Comparison of ENCODE assay signal across 17 cellular contexts in the genomic region with DNA sequence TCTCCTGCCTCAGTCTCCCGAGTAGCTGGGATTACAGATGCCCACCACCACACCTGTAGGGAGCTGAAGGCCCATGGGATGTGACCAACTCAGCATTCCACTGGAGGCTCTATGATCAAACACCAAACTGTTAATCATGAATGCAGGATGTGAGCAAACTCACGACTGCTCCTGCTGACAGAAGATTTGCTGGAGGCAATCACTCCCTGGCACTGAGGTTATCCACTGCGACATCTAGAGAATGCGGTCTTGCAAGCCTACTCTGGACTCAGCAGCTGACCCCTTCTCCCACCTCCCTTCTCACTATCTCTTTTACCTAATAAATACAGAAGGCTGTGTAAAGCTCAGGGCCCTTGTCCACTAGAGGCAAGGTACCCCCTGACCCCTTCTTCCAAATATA. TPM values are rescaled to one million over a fixed set of nuclear protein-coding genes. Genes with fewer than 3 reads are reported as not detected.
DNase-seq lines count a peak whose midpoint lies in the region; ATAC-seq, FAIRE-seq and TF ChIP-seq lines count a peak whose summit lies in the region.
"Had no signal": no experiment of that assay in that cellular context is flagged by ENCODE, and none has a peak within 500 bp of the region (broad histone marks: within the 10 kb centered on the region; RNA-seq: fewer than 3 reads in every experiment).

No MANE protein-coding gene starts in this region.

- H3K4me1 ChIP-seq in mesendoderm (ENCODE audit: control insufficient read depth, low read depth, low read length): no peaks in the 10 kb centered on the region

- no peak overlapping the region for H3K18ac ChIP-seq in mesendoderm (ENCODE audit: low read length)

- FAIRE-seq in urothelium cell line (lab: Jason Lieb, UNC): peak; percentile 56
- FAIRE-seq: GM12878, GM18507 had no signal

- H2BK15ac ChIP-seq in mesendoderm (replicated peaks; ENCODE audit: low read depth): no peak overlapping the region

- no peaks in the 10 kb centered on the region for H3K79me2 ChIP-seq in mesendoderm (ENCODE audit: control insufficient read depth, insufficient read depth, low read length)

- no peak overlapping the region for H3K23ac ChIP-seq in mesendoderm (ENCODE audit: low read length)

- no peak overlapping the region for H2AK5ac ChIP-seq in mesendoderm (ENCODE audit: low read length)

- DNase-seq in SIG-M5 treated with dmso at 0.1 percent for 504 hours (lab: John Stamatoyannopoulos, UW; ENCODE audit: unreplicated experiment): peak; percentile 58
- no peak for DNase-seq in SIG-M5 (lab: John Stamatoyannopoulos, UW)
- peak; percentile 20 for DNase-seq in choroid plexus epithelial cell (ENCODE audit: low read depth)
- DNase-seq in mesendoderm: peak; percentile 48
- no peak for DNase-seq in urothelium cell line (ENCODE audit: low spot score)
- no peak for DNase-seq in stimulated activated CD4-positive, alpha-beta T cell treated with anti-CD3 and anti-CD28 coated beads, Interleukin-4, amount 100 ng/mL, for 1 hour
- no peak for DNase-seq in kidney glomerular epithelial cell (lab: John Stamatoyannopoulos, UW)
- DNase-seq: CD8-positive, alpha-beta memory T cell; DMS53; GOT3 had no signal

- no peak overlapping the region for H3K56ac ChIP-seq in mesendoderm (ENCODE audit: low read length)

- H2BK120ac ChIP-seq in mesendoderm (ENCODE audit: low read depth, low read length): no peak overlapping the region

- H3K4me3 ChIP-seq in choroid plexus epithelial cell (ENCODE audit: low read depth, low read length) (no peak overlapping the region), mesendoderm (ENCODE audit: low read length) (no peak overlapping the region)
- H3K4me3 ChIP-seq: GM12878, HAP-1 had no signal

- H3K4ac ChIP-seq in mesendoderm (ENCODE audit: low read depth, low read length): no peak overlapping the region

- no peak overlapping the region for H2BK5ac ChIP-seq in mesendoderm (ENCODE audit: low read length)

- no peak for ATAC-seq in GM21737 (IDR thresholded peaks at IDR 0.05; ENCODE audit: unreplicated experiment)
- ATAC-seq: GM12878 had no signal

- no peak overlapping the region for H3K9ac ChIP-seq in mesendoderm (ENCODE audit: low read length)

- WGBS in mesendoderm (ENCODE audit: extremely low coverage, insufficient coverage, low lambda C conversion rate): no CpG with 5 or more reads among the region's 4 CpGs

- H3K36me3 ChIP-seq in mesendoderm (ENCODE audit: control insufficient read depth, insufficient read depth, low read length): no peaks in the 10 kb centered on the region
- H3K36me3 ChIP-seq: HAP-1 had no signal

- no peak overlapping the region for H3K27ac ChIP-seq in mesendoderm (ENCODE audit: low read depth, low read length)
- H3K27ac ChIP-seq: 22Rv1, HL-60 had no signal

- H3K27me3 ChIP-seq in mesendoderm (ENCODE audit: insufficient read depth, low read length, poor library complexity): no peaks in the 10 kb centered on the region

- H4K5ac ChIP-seq in mesendoderm (ENCODE audit: low read length): no peak overlapping the region

- H3K4me2 ChIP-seq in mesendoderm (ENCODE audit: low read length): no peak overlapping the region

- TF ChIP-seq CTCF in choroid plexus epithelial cell (conservative IDR thresholded peaks at IDR 0.05; ENCODE audit: low read depth, low read length): no peak

- no peak overlapping the region for H4K8ac ChIP-seq in mesendoderm (ENCODE audit: low read depth, low read length)

- H3K79me1 ChIP-seq in mesendoderm (ENCODE audit: low read length): no peaks in the 10 kb centered on the region

RNA-seq across cellular contexts. Expression of a gene that starts 4.9 kb away (rescaled TPM):
- 0.55 TPM for polyA plus RNA-seq in mesendoderm (2013, experiment 1 of 2)
- 0.36 TPM for polyA plus RNA-seq in mesendoderm (2013, experiment 2 of 2)
- polyA plus RNA-seq: CD14-positive monocyte; CD8-positive, alpha-beta memory T cell had no signal

RNA-seq across cellular contexts. Expression of a gene that starts 5.4 kb away (rescaled TPM):
- polyA plus RNA-seq in mesendoderm (2013, experiment 1 of 2): 33.5 TPM
- 30.2 TPM for polyA plus RNA-seq in mesendoderm (2013, experiment 2 of 2)

Comparison
In these comparisons a context has a peak if more than half of its experiments do, and no peak if none do; other contexts are left out.
1. DNase-seq: peak in SIG-M5 treated with dmso at 0.1 percent for 504 hours (single experiment), choroid plexus epithelial cell (single experiment) and mesendoderm (single experiment); none in SIG-M5 (single experiment), urothelium cell line (single experiment), stimulated activated CD4-positive, alpha-beta T cell treated with anti-CD3 and anti-CD28 coated beads, Interleukin-4, amount 100 ng/mL, for 1 hour (single experiment) and kidney glomerular epithelial cell (single experiment).